Comparison of ENCODE assay signal across 13 cellular contexts in genomic region chr9:133274236-133275104, GRCh38. TPM values are rescaled to one million over a fixed set of nuclear protein-coding genes. Genes with fewer than 3 reads are reported as not detected.
A peak's percentile ranks its signal among the peaks of the same experiment; 100 is the strongest.
DNase-seq lines count a peak whose midpoint lies in the region; ATAC-seq and TF ChIP-seq lines count a peak whose summit lies in the region.
"Had no signal": no experiment of that assay in that cellular context is flagged by ENCODE, and none has a peak within 500 bp of the region (broad histone marks: within the 10 kb centered on the region; RNA-seq: fewer than 3 reads in every experiment).

No MANE protein-coding gene starts in this region.

- no peak overlapping the region for H3K27ac Mint-ChIP-seq in H9
- H3K27ac Mint-ChIP-seq in T-cell: no peak overlapping the region
- no peak overlapping the region for H3K27ac Mint-ChIP-seq in activated naive CD4-positive, alpha-beta T cell treated with anti-CD3 and anti-CD28 coated beads for 36 hours

- no CpG with 5 or more reads among the region's 60 CpGs for WGBS in H9 (ENCODE audit: extremely low coverage, insufficient read length, low lambda C conversion rate)
- WGBS in lower leg skin, 2 donors: 37 to 38% methylated on average over 51 to 55 of the region's 60 CpGs
- WGBS in smooth muscle cell (ENCODE audit: low lambda C conversion rate): 51% methylated on average over 44 of the region's 60 CpGs

- no peaks in the 10 kb centered on the region for H3K36me3 ChIP-seq in smooth muscle cell (ENCODE audit: low read depth)

- peaks cover 21% of the 10 kb centered on the region for H3K27me3 ChIP-seq in H9 (ENCODE audit: insufficient read depth, low read length)
- peaks cover 0 to 45% (median 24%) of the 10 kb centered on the region in 45 donors for H3K27me3 ChIP-seq in dorsolateral prefrontal cortex
- no peaks in the 10 kb centered on the region for H3K27me3 ChIP-seq in smooth muscle cell (ENCODE audit: low read depth)

- H3K9me3 ChIP-seq in H9 (ENCODE audit: control insufficient read depth, low read depth, low read length): no peaks in the 10 kb centered on the region
- H3K9me3 ChIP-seq in smooth muscle cell (replicated peaks; ENCODE audit: low read depth): no peaks in the 10 kb centered on the region

- H3K4me1 ChIP-seq in H9 (ENCODE audit: insufficient read depth, low read length) (no peaks in the 10 kb centered on the region), smooth muscle cell (ENCODE audit: low read depth) (no peaks in the 10 kb centered on the region)

- H2BK120ac ChIP-seq in H9 (ENCODE audit: low read depth, low read length, poor library complexity, severe bottlenecking): no peak overlapping the region

- no peak for TF ChIP-seq POLR2A in lower leg skin (IDR thresholded peaks at IDR 0.05)

- no peak overlapping the region for H4K8ac ChIP-seq in H9 (replicated peaks; ENCODE audit: insufficient read length, low read depth, low read length)

- intact Hi-C loops in dorsolateral prefrontal cortex (cut with DNase I) (no loop called here), lower leg skin (cut with DNase I; ENCODE audit: low total_unique reads) (no loop called here)
- intact Hi-C loops in activated naive CD4-positive, alpha-beta T cell treated with anti-CD3 and anti-CD28 coated beads for 36 hours (cut with micrococcal nuclease): no loop called here

- ATAC-seq in HG02981 (IDR thresholded peaks at IDR 0.05; ENCODE audit: unreplicated experiment) (no peak), T-cell (replicated peaks in 1 of 4) (no peak), GM19397 (IDR thresholded peaks at IDR 0.05; ENCODE audit: unreplicated experiment) (no peak)

- no peak overlapping the region for H2AFZ ChIP-seq in H9 (ENCODE audit: low read length)
- H2AFZ ChIP-seq in smooth muscle cell (ENCODE audit: low read depth): peak overlapping the region; percentile 99

- no peak overlapping the region for H2AK5ac ChIP-seq in H9 (ENCODE audit: insufficient read length, low read length)

- H3K9ac ChIP-seq in H9 (ENCODE audit: extremely low read depth, insufficient read length, low read length) (no peak overlapping the region), smooth muscle cell (ENCODE audit: low read depth) (no peak overlapping the region)

- POLR2A ChIA-PET in T-cell (lab: Charles Lee): no interaction called here

- DNase-seq in H9: no peak
- DNase-seq in dorsolateral prefrontal cortex: no peak
- DNase-seq in lower leg skin (ENCODE audit: low spot score in 2 of 2): peak in 1 of 2 donors; percentile 82
- no peak for DNase-seq in smooth muscle cell (lab: John Stamatoyannopoulos, UW; ENCODE audit: unreplicated experiment)
- no peak for DNase-seq in T-cell
- no peak for DNase-seq in activated naive CD4-positive, alpha-beta T cell treated with anti-CD3 and anti-CD28 coated beads for 36 hours
- DNase-seq: DMS 273 treated with DMSO at 0.1 percent for 48 hours; stimulated activated CD4-positive, alpha-beta T cell treated with anti-CD3 and anti-CD28 coated beads, Interleukin-2, amount 100 ng/mL, for 48 hours had no signal

- H3K27me3 Mint-ChIP-seq in H9 (ENCODE audit: low read depth) (peaks cover 81% of the 10 kb centered on the region), T-cell (peaks cover 33 to 61% of the 10 kb centered on the region in 2 donors)
- H3K27me3 Mint-ChIP-seq in activated naive CD4-positive, alpha-beta T cell treated with anti-CD3 and anti-CD28 coated beads for 36 hours (ENCODE audit: low read depth): peaks cover 46% of the 10 kb centered on the region

- CTCF ChIA-PET in T-cell (lab: Charles Lee): no interaction called here
- CTCF ChIA-PET in activated naive CD4-positive, alpha-beta T cell treated with anti-CD3 and anti-CD28 coated beads for 36 hours (lab: Charles Lee): no interaction called here

- no peak overlapping the region for H3K4ac ChIP-seq in H9 (ENCODE audit: low read depth, low read length)

- peaks cover 3% of the 10 kb centered on the region for H3K23me2 ChIP-seq in H9 (ENCODE audit: insufficient read length, low read depth, low read length, poor library complexity, severe bottlenecking)

- peaks cover 0 to 2% of the 10 kb centered on the region in 2 experiments; a peak in 1 of 4 replicates for H3K4me1 Mint-ChIP-seq in H9
- peaks cover 0 to 5% (median 4%) of the 10 kb centered on the region in 3 donors for H3K4me1 Mint-ChIP-seq in T-cell
- H3K4me1 Mint-ChIP-seq in activated naive CD4-positive, alpha-beta T cell treated with anti-CD3 and anti-CD28 coated beads for 36 hours (ENCODE audit: low read depth): no peaks in the 10 kb centered on the region

- peak overlapping the region; percentile 37 for H3K4me2 ChIP-seq in H9 (ENCODE audit: insufficient read depth, insufficient read length, low read length)
- peak overlapping the region; percentile 98 for H3K4me2 ChIP-seq in smooth muscle cell

- H3K36me3 Mint-ChIP-seq in H9 (ENCODE audit: insufficient read depth in 1 of 3, low read depth in 3 of 3) (peaks cover 0 to 2% (median 0%) of the 10 kb centered on the region in 3 experiments; a peak in 1 of 7 replicates), T-cell (no peaks in the 10 kb centered on the region)
- no peaks in the 10 kb centered on the region for H3K36me3 Mint-ChIP-seq in activated naive CD4-positive, alpha-beta T cell treated with anti-CD3 and anti-CD28 coated beads for 36 hours (ENCODE audit: low read depth)

- H3K79me2 ChIP-seq in H9 (ENCODE audit: insufficient read depth, low read length) (no peaks in the 10 kb centered on the region), smooth muscle cell (ENCODE audit: low read depth) (no peaks in the 10 kb centered on the region)

- H3K79me1 ChIP-seq in H9 (ENCODE audit: insufficient read depth, low read depth, low read length, poor library complexity, severe bottlenecking): no peaks in the 10 kb centered on the region

- H3K23ac ChIP-seq in H9 (ENCODE audit: insufficient read length, low read depth, low read length): no peak overlapping the region

- H2BK20ac ChIP-seq in H9 (ENCODE audit: low read depth, low read length, poor library complexity, severe bottlenecking): no peak overlapping the region

- H3K27ac ChIP-seq in H9 (ENCODE audit: insufficient read length, low read depth, low read length) (no peak overlapping the region), dorsolateral prefrontal cortex (peak overlapping the region in 17 of 59 donors; percentile 20 to 73 (median 48)), smooth muscle cell (ENCODE audit: low read depth) (no peak overlapping the region)

- no peak overlapping the region for H2BK5ac ChIP-seq in H9 (ENCODE audit: insufficient read length, low read length)

- no peak for TF ChIP-seq CTCF in H9 (conservative IDR thresholded peaks at IDR 0.05)
- TF ChIP-seq CTCF in dorsolateral prefrontal cortex (IDR thresholded peaks at IDR 0.05 in 54 of 56, conservative IDR thresholded peaks at IDR 0.05 in 2 of 56; ENCODE audit: low read depth in 1 of 56, partially characterized antibody in 56 of 56): no peak
- no peak for TF ChIP-seq CTCF in lower leg skin (IDR thresholded peaks at IDR 0.05)
- no peak for TF ChIP-seq CTCF in smooth muscle cell (IDR thresholded peaks at IDR 0.05; ENCODE audit: borderline replicate concordance, insufficient read depth, poor library complexity, severe bottlenecking)

- H4K5ac ChIP-seq in H9 (ENCODE audit: insufficient read length, low read depth, low read length): no peak overlapping the region

- H4K91ac ChIP-seq in H9 (ENCODE audit: insufficient read length, low read depth, low read length): no peak overlapping the region

- H3K4me3 ChIP-seq in dorsolateral prefrontal cortex: peak overlapping the region in 53 of 59 donors; percentile 15 to 66 (median 49)
- H3K4me3 ChIP-seq in lower leg skin (ENCODE audit: low read depth, poor library complexity, severe bottlenecking): peak overlapping the region; percentile 26
- peak overlapping the region; percentile 74 for H3K4me3 ChIP-seq in smooth muscle cell

- peak overlapping the region; percentile 29 to 66; a peak in 2 of 5 replicates for H3K4me3 Mint-ChIP-seq in H9
- H3K4me3 Mint-ChIP-seq in T-cell: peak overlapping the region in 1 of 3 donors; percentile 4
- no peak overlapping the region for H3K4me3 Mint-ChIP-seq in activated naive CD4-positive, alpha-beta T cell treated with anti-CD3 and anti-CD28 coated beads for 36 hours

- no peak overlapping the region for H3K18ac ChIP-seq in H9 (ENCODE audit: insufficient read length, low read depth, low read length)

- no peak overlapping the region for H3T11ph ChIP-seq in H9 (ENCODE audit: low read length)

- no peak overlapping the region for H3K56ac ChIP-seq in H9 (ENCODE audit: insufficient read length, low read depth, low read length)

- no peak overlapping the region for H2BK12ac ChIP-seq in H9 (ENCODE audit: insufficient read length, low read depth, low read length)

- no peaks in the 10 kb centered on the region for H4K20me1 ChIP-seq in H9 (ENCODE audit: control insufficient read depth, insufficient read depth, insufficient read length)
- H4K20me1 ChIP-seq in smooth muscle cell (ENCODE audit: low read depth): no peaks in the 10 kb centered on the region

- peaks cover 2% of the 10 kb centered on the region for H3F3A ChIP-seq in smooth muscle cell (ENCODE audit: low read depth)

- H3K14ac ChIP-seq in H9 (ENCODE audit: insufficient read depth, low read length): 0 out of 2 replicates have a peak overlapping the region, but pooled peaks have one; percentile 29

- H3K9me3 Mint-ChIP-seq in H9 (peaks cover 2 to 8% of the 10 kb centered on the region in 2 experiments; a peak in 2 of 5 replicates), T-cell (no peaks in the 10 kb centered on the region)
- peaks cover 4% of the 10 kb centered on the region for H3K9me3 Mint-ChIP-seq in activated naive CD4-positive, alpha-beta T cell treated with anti-CD3 and anti-CD28 coated beads for 36 hours

- H2BK15ac ChIP-seq in H9 (ENCODE audit: low read depth, low read length): no peak overlapping the region

RNA-seq across cellular contexts. Expression of gene ABO, which starts 0.5 kb away (rescaled TPM):
- total RNA-seq in H9 (2021) (0.31 and 0.37 TPM in 2 replicates), dorsolateral prefrontal cortex (1 to 10 TPM in 96 of 120 experiments, under 1 TPM in 24; 0.37 to 5.1 (median 1.5) TPM), lower leg skin (10 to 100 TPM in 2 of 4 donors, 1 to 10 TPM in 2; 1.4 to 18.4 (median 11.5) TPM), smooth muscle cell (0.67 and 1.0 TPM in 2 replicates), T-cell (1 to 10 TPM in 1 of 5 donors, under 1 TPM in 3, not detected in 1; 0.06 to 1.8 (median 0.37) TPM)
- 0.37 and 2.1 TPM in 2 replicates for polyA plus RNA-seq in smooth muscle cell
- total RNA-seq in activated naive CD4-positive, alpha-beta T cell treated with anti-CD3 and anti-CD28 coated beads for 36 hours: not detected
- total RNA-seq: astrocyte, M059J, myocyte had no signal
